In the genomic region with DNA sequence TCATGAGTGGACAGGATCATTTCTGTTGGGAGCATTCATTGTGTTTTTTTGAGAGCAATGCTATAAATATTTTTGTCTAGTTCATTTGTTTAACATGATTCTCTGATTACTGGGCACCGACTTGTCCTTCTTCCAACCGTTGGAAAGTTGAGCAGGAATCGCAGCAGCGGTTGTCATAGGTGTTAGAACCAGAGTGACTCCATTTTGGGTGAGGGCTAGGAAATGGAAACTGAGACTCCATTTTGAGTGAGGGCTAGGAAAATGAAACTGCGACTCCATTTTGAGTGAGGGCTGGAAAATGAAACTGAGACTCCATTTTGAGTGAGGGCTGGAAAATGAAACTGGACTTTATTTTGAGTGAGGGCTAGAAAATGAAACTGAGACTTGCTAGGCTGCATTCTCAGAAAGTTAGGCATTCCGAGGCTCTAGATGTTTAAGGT, we compare ENCODE assay signal across 9 cellular contexts.
DNase-seq lines count a peak whose midpoint lies in the region; ATAC-seq and TF ChIP-seq lines count a peak whose summit lies in the region.
"Had no signal": no experiment of that assay in that cellular context is flagged by ENCODE, and none has a peak within 500 bp of the region (broad histone marks: within the 10 kb centered on the region; RNA-seq: fewer than 3 reads in every experiment).

No MANE protein-coding gene starts in this region.

- 85 to 87% methylated on average over 6 of the region's 6 CpGs for WGBS in lower leg skin, 2 donors

- peak in 1 of 7 experiments; percentile 13 for DNase-seq in CD8-positive, alpha-beta T cell
- DNase-seq in natural killer cell (no peak), lower leg skin (ENCODE audit: low spot score in 2 of 2) (no peak), AML-193 (lab: John Stamatoyannopoulos, UW) (no peak), hepatic stellate cell (ENCODE audit: low spot score) (no peak)

- CTCF ChIA-PET in CD8-positive, alpha-beta T cell (lab: Charles Lee) = no interaction called here

- peak overlapping the region; percentile 22 for H3K27ac Mint-ChIP-seq in CD8-positive, alpha-beta T cell
- H3K27ac Mint-ChIP-seq in natural killer cell = peak overlapping the region; percentile 75 to 87

- POLR2A ChIA-PET in CD8-positive, alpha-beta T cell (lab: Charles Lee) = no interaction called here

- no peak overlapping the region for H3K4me3 ChIP-seq in CD8-positive, alpha-beta T cell (ENCODE audit: low read depth, low read length)
- H3K4me3 ChIP-seq in WI38 (ENCODE audit: low read depth, low read length) = peak overlapping the region; percentile 26
- no peak overlapping the region for H3K4me3 ChIP-seq in lower leg skin (ENCODE audit: low read depth, poor library complexity, severe bottlenecking)

- peak overlapping the region; percentile 78 for H3K4me3 Mint-ChIP-seq in CD8-positive, alpha-beta T cell
- H3K4me3 Mint-ChIP-seq in natural killer cell = peak overlapping the region; percentile 76

- no peak for TF ChIP-seq POLR2A in lower leg skin (IDR thresholded peaks at IDR 0.05)

- no peaks in the 10 kb centered on the region for H3K27me3 ChIP-seq in CD8-positive, alpha-beta T cell (ENCODE audit: insufficient read depth, low read length)

- intact Hi-C loops in CD8-positive, alpha-beta T cell (cut with DNase I, micrococcal nuclease) = loop anchor here (2.0 to 5.0 kb wide), 4 partner anchors 28 to 1110 kb away; partner anchors contain the start of genes ICE1 (in 1 of the 2), MED10 (in 1 of the 2), NSUN2 (in 1 of the 2) and SRD5A1 (in 1 of the 2)
- intact Hi-C loops in natural killer cell (cut with micrococcal nuclease) = loop anchor here (1.0 kb wide), 1 partner anchor 101 kb away; the partner anchor contains the start of gene ICE1
- intact Hi-C loops in lower leg skin (cut with DNase I; ENCODE audit: low total_unique reads) = no loop called here

- H3K4me1 ChIP-seq in CD8-positive, alpha-beta T cell (ENCODE audit: insufficient read depth, low read length) = peaks cover 7% of the 10 kb centered on the region

- peaks cover 2% of the 10 kb centered on the region for H3K27me3 Mint-ChIP-seq in CD8-positive, alpha-beta T cell (ENCODE audit: low read depth)
- H3K27me3 Mint-ChIP-seq in natural killer cell (ENCODE audit: low read depth in 2 of 2) = no peaks in the 10 kb centered on the region

- peaks cover 4% of the 10 kb centered on the region for H3K9me3 Mint-ChIP-seq in CD8-positive, alpha-beta T cell
- no peaks in the 10 kb centered on the region for H3K9me3 Mint-ChIP-seq in natural killer cell

- H3K27ac ChIP-seq in CD8-positive, alpha-beta T cell (ENCODE audit: low read depth, low read length) = no peak overlapping the region
- H3K27ac ChIP-seq: epithelial cell of prostate had no signal

- peak; percentile 77 for ATAC-seq in CD8-positive, alpha-beta T cell
- ATAC-seq in GM19324 (IDR thresholded peaks at IDR 0.05; ENCODE audit: low FRiP score, unreplicated experiment) (peak; percentile 81), HG03108 (IDR thresholded peaks at IDR 0.05; ENCODE audit: unreplicated experiment) (peak; percentile 81), natural killer cell (peak; percentile 72 to 94 (median 92))

- TF ChIP-seq CTCF in CD8-positive, alpha-beta T cell (IDR thresholded peaks at IDR 0.05) = no peak
- TF ChIP-seq CTCF in WI38 (IDR thresholded peaks at IDR 0.05; ENCODE audit: low read depth, low read length) (no peak), natural killer cell (IDR thresholded peaks at IDR 0.05) (no peak), lower leg skin (IDR thresholded peaks at IDR 0.05) (no peak)

- no peaks in the 10 kb centered on the region for H3K36me3 Mint-ChIP-seq in CD8-positive, alpha-beta T cell
- H3K36me3 Mint-ChIP-seq in natural killer cell = no peaks in the 10 kb centered on the region

- no peaks in the 10 kb centered on the region for H3K9me3 ChIP-seq in CD8-positive, alpha-beta T cell (ENCODE audit: low read length)

- no peaks in the 10 kb centered on the region for H3K36me3 ChIP-seq in CD8-positive, alpha-beta T cell (ENCODE audit: insufficient read depth, low read length)

- peaks cover 12% of the 10 kb centered on the region for H3K4me1 Mint-ChIP-seq in CD8-positive, alpha-beta T cell (ENCODE audit: low read depth)
- H3K4me1 Mint-ChIP-seq in natural killer cell = peaks cover 13 to 17% of the 10 kb centered on the region in 2 donors
